ENCODE assay signal across 8 cellular contexts in the genomic region with DNA sequence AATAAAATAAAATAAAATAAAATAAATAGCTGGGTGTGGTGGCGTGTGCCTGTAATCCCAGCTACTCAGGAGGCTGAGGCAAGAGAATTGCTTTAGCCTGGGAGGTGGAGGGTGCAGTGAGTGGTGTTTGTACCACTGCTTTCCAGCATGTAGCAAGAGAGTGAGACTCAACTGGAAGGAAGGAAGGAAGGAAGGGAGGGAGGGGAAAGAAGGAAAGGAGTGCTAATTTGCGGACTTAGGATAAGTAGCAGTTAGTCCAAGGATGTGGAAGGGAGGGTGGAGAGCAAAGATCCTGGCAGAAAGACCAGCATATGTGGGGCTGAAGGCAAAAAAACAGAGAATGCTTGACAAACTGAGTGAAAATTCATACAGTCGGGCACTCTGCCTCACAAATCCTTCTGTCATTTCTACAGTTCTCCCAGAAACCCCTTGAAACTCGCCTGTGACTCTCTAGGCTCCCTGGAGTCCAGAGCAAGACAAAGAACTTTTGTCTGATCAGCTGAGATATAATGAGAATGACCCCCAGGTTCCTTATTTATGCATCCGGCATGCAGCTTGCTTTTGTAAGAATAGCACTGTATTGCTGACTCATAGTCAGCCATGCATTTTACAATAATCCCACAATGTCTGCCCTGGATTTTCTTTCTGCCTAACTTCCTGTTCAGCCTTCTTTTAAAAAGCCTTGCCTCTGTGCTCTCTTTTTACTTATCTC. TPM values are rescaled to one million over a fixed set of nuclear protein-coding genes. Genes with fewer than 3 reads are reported as not detected.
DNase-seq lines count a peak whose midpoint lies in the region; ATAC-seq and TF ChIP-seq lines count a peak whose summit lies in the region.

No MANE protein-coding gene starts in this region.

- TF ChIP-seq CTCF in colonic mucosa (IDR thresholded peaks at IDR 0.05): no peak

- no peaks in the 10 kb centered on the region for H3K9me3 Mint-ChIP-seq in memory B cell

- intact Hi-C loops in colonic mucosa (cut with DNase I): no loop called here

- H3K4me1 Mint-ChIP-seq in memory B cell: peaks cover 10% of the 10 kb centered on the region

- H3K27ac ChIP-seq in GM23248 (peak overlapping the region; percentile 96), colonic mucosa (peak overlapping the region; percentile 50)

- peak overlapping the region; percentile 9; the same call in 1 of the 2 replicates for H3K4me3 ChIP-seq in GM23248
- no peak overlapping the region for H3K4me3 ChIP-seq in colonic mucosa

- no peaks in the 10 kb centered on the region for H4K20me1 ChIP-seq in GM23248 (ENCODE audit: insufficient read depth)

- H3F3A ChIP-seq in GM23248 (ENCODE audit: insufficient read depth): peaks cover 19% of the 10 kb centered on the region

- peak overlapping the region; percentile 43 for H3K4me2 ChIP-seq in GM23248 (ENCODE audit: unreplicated experiment)

- no peaks in the 10 kb centered on the region for H3K27me3 ChIP-seq in GM23248 (replicated peaks; ENCODE audit: insufficient read depth)
- H3K27me3 ChIP-seq in colonic mucosa: no peaks in the 10 kb centered on the region

- peak overlapping the region; percentile 97 for H2AFZ ChIP-seq in GM23248

- in situ Hi-C loops in ACHN (cut with HindIII; ENCODE audit: low pct_ligation_motif_present, low pct_unique_long_range_greater_than_20kb, low sequenced_read_pairs): no loop called here
- in situ Hi-C loops in GM23248 (cut with MboI): no loop called here

- no peaks in the 10 kb centered on the region for H3K36me3 Mint-ChIP-seq in memory B cell

- no peaks in the 10 kb centered on the region for H3K9me2 ChIP-seq in GM23248 (ENCODE audit: insufficient read depth)

- WGBS in GM23248 (ENCODE audit: low coverage in 1 of 2, low lambda C conversion rate in 2 of 2, missing lambda C conversion rate in 2 of 2), 2 experiments: 23 to 25% methylated on average over 5 of the region's 5 CpGs

- no peaks in the 10 kb centered on the region for H3K79me2 ChIP-seq in GM23248 (ENCODE audit: insufficient read depth)

- ATAC-seq in memory B cell (ENCODE audit: low read depth): peak; percentile 39
- ATAC-seq in GM19351 (IDR thresholded peaks at IDR 0.05; ENCODE audit: unreplicated experiment): no peak

- H3K36me3 ChIP-seq in GM23248 (ENCODE audit: low read depth): no peaks in the 10 kb centered on the region
- no peaks in the 10 kb centered on the region for H3K36me3 ChIP-seq in colonic mucosa

- DNase-seq in ACHN (peak; percentile 78), GM23248 (peak; percentile 86), NCI-H82 treated with DMSO at 0.1 percent for 48 hours (lab: John Stamatoyannopoulos, UW; ENCODE audit: unreplicated experiment) (peak; percentile 47), colonic mucosa (no peak), memory B cell (ENCODE audit: low spot score in 2 of 2) (no peak), Ammon's horn (ENCODE audit: low spot score) (no peak)
- no peak for DNase-seq in activated CD4-positive, alpha-beta T cell treated with anti-CD3 and anti-CD28 coated beads for 48 hours

- no peak overlapping the region for H3K27ac Mint-ChIP-seq in memory B cell

- peaks cover 3% of the 10 kb centered on the region for H3K27me3 Mint-ChIP-seq in memory B cell

- no peak overlapping the region for H3K4me3 Mint-ChIP-seq in memory B cell

- H3K9me3 ChIP-seq in GM23248 (ENCODE audit: low read depth): no peaks in the 10 kb centered on the region
- no peaks in the 10 kb centered on the region for H3K9me3 ChIP-seq in colonic mucosa

- H3K4me1 ChIP-seq in GM23248 (ENCODE audit: insufficient read depth): peaks cover 45% of the 10 kb centered on the region
- no peaks in the 10 kb centered on the region for H3K4me1 ChIP-seq in colonic mucosa

- peak overlapping the region; percentile 77 for H3K9ac ChIP-seq in GM23248
- no peak overlapping the region for H3K9ac ChIP-seq in colonic mucosa (ENCODE audit: low read depth in 2 of 2, low read length in 2 of 2)

RNA-seq across cellular contexts. Expression of gene CDK5RAP3, which starts 31.5 kb away (rescaled TPM):
- total RNA-seq in GM23248 (2014; rRNA removed; shearing (Covaris generic)): 61.7 and 80.8 TPM in 2 replicates
- polyA plus RNA-seq in GM23248 (2016; fragmentation: Nextera tagmentation; extraction: Ambion mirVana): 81.6 and 92.2 TPM in 2 replicates
- total RNA-seq in colonic mucosa: 100 to 1,000 TPM; 131 to 172 TPM

RNA-seq across cellular contexts. Expression of gene COPZ2, which starts 35.2 kb away (rescaled TPM):
- total RNA-seq in GM23248 (2014; rRNA removed; shearing (Covaris generic)): 148 and 179 TPM in 2 replicates
- polyA plus RNA-seq in GM23248 (2016; fragmentation: Nextera tagmentation; extraction: Ambion mirVana): 399 and 401 TPM in 2 replicates
- 1 to 10 TPM; 4.3 to 9.9 TPM for total RNA-seq in colonic mucosa

RNA-seq across cellular contexts. Expression of gene PRR15L, which starts 44.7 kb away (rescaled TPM):
- total RNA-seq in GM23248 (2014; rRNA removed; shearing (Covaris generic)): not detected in 2 replicates
- 0.16 TPM in 1 of 2 replicates, not detected in the other for polyA plus RNA-seq in GM23248 (2016; fragmentation: Nextera tagmentation; extraction: Ambion mirVana)
- total RNA-seq in colonic mucosa: 100 to 1,000 TPM; 223 to 259 TPM

RNA-seq across cellular contexts. Expression of gene NFE2L1, which starts 45.8 kb away (rescaled TPM):
- 65.6 and 66.4 TPM in 2 replicates for total RNA-seq in GM23248 (2014; rRNA removed; shearing (Covaris generic))
- 28.0 and 31.4 TPM in 2 replicates for polyA plus RNA-seq in GM23248 (2016; fragmentation: Nextera tagmentation; extraction: Ambion mirVana)
- 100 to 1,000 TPM; 158 to 264 TPM for total RNA-seq in colonic mucosa

Comparison
In these comparisons a context has a peak if more than half of its experiments do, and no peak if none do; other contexts are left out.
1. DNase-seq: peak in ACHN (single experiment), GM23248 (single experiment) and NCI-H82 treated with DMSO at 0.1 percent for 48 hours (single experiment); none in colonic mucosa (single experiment), memory B cell (0 of 2), activated CD4-positive, alpha-beta T cell treated with anti-CD3 and anti-CD28 coated beads for 48 hours (single experiment) and Ammon's horn (single experiment).
2. RNA of gene COPZ2, which starts 35.2 kb away (total RNA-seq): 148 to 179 TPM in GM23248; 4.3 to 9.9 TPM in colonic mucosa; every median in the first group is over 10 times any median in the second.
3. RNA of gene PRR15L, which starts 44.7 kb away (total RNA-seq): 223 to 259 TPM in colonic mucosa; not detected in GM23248; every median in the first group is over 100 times any median in the second.